In genomic region chr1:42949312-42950145, GRCh38 we compare ENCODE assay signal across 11 cellular contexts. TPM values are rescaled to one million over a fixed set of nuclear protein-coding genes. Genes with fewer than 3 reads are reported as not detected.
DNase-seq lines count a peak whose midpoint lies in the region; ATAC-seq and TF ChIP-seq lines count a peak whose summit lies in the region.
"Had no signal": no experiment of that assay in that cellular context is flagged by ENCODE, and none has a peak within 500 bp of the region (broad histone marks: within the 10 kb centered on the region; RNA-seq: fewer than 3 reads in every experiment).

No MANE protein-coding gene starts in this region.

- H3K9me3 ChIP-seq in heart left ventricle (no peaks in the 10 kb centered on the region), right atrium auricular region (no peaks in the 10 kb centered on the region), iPS-20b (ENCODE audit: insufficient read depth, low read depth, low read length) (no peaks in the 10 kb centered on the region), thyroid gland (no peaks in the 10 kb centered on the region)

- DNase-seq in heart left ventricle (no peak), right atrium auricular region (ENCODE audit: low spot score) (no peak), thyroid gland (peak; percentile 80 to 83), SHP77 treated with DMSO at 0.1 percent for 48 hours (lab: John Stamatoyannopoulos, UW) (no peak), G401 (ENCODE audit: low spot score) (no peak)
- DNase-seq: activated gamma-delta T cell, H7, NCI-H2081 had no signal

- H3K27me3 ChIP-seq in heart left ventricle, result no peaks in the 10 kb centered on the region
- no peaks in the 10 kb centered on the region for H3K27me3 ChIP-seq in right atrium auricular region
- H3K27me3 ChIP-seq in iPS-20b (ENCODE audit: insufficient read depth, low read length), result no peaks in the 10 kb centered on the region
- no peaks in the 10 kb centered on the region for H3K27me3 ChIP-seq in thyroid gland

- ATAC-seq in heart left ventricle, result no peak
- no peak for ATAC-seq in HG03095 (IDR thresholded peaks at IDR 0.05; ENCODE audit: unreplicated experiment)

- H3K27ac ChIP-seq in heart left ventricle (peak overlapping the region in 9 of 12 donors; percentile 1 to 89 (median 34)), right atrium auricular region (peak overlapping the region in 1 of 2 donors; percentile 22), iPS-20b (ENCODE audit: low read length) (no peak overlapping the region), thyroid gland (peak overlapping the region; percentile 66 to 95 (median 67))

- 56 to 72% (median 61%) methylated on average over 9 of the region's 9 CpGs for WGBS in heart left ventricle, 4 donors
- WGBS in thyroid gland, 2 donors, result 31 to 43% methylated on average over 9 of the region's 9 CpGs

- TF ChIP-seq CTCF in heart left ventricle (IDR thresholded peaks at IDR 0.05) (no peak), right atrium auricular region (IDR thresholded peaks at IDR 0.05) (no peak), WI38 (IDR thresholded peaks at IDR 0.05; ENCODE audit: low read depth, low read length) (no peak), thyroid gland (IDR thresholded peaks at IDR 0.05) (no peak)

- TF ChIP-seq POLR2A in heart left ventricle (IDR thresholded peaks at IDR 0.05), result no peak
- no peak for TF ChIP-seq POLR2A in thyroid gland (IDR thresholded peaks at IDR 0.05)

- intact Hi-C loops in heart left ventricle (cut with DNase I) (no loop called here), thyroid gland (cut with DNase I) (no loop called here)

- H3K4me3 ChIP-seq in heart left ventricle, result no peak overlapping the region
- H3K4me3 ChIP-seq in right atrium auricular region, result no peak overlapping the region
- H3K4me3 ChIP-seq in WI38 (ENCODE audit: low read depth, low read length), result peak overlapping the region; percentile 32
- 0 out of 2 replicates have a peak overlapping the region, but pooled peaks have one; percentile 14 for H3K4me3 ChIP-seq in iPS-20b (ENCODE audit: low read length)
- no peak overlapping the region for H3K4me3 ChIP-seq in thyroid gland (replicated peaks in 1 of 3)

- H3K4me1 ChIP-seq in heart left ventricle, result peaks cover 0 to 84% (median 33%) of the 10 kb centered on the region in 12 donors
- H3K4me1 ChIP-seq in right atrium auricular region, result peaks cover 0 to 56% of the 10 kb centered on the region in 2 donors
- H3K4me1 ChIP-seq in iPS-20b (ENCODE audit: insufficient read depth, low read length), result peaks cover 56% of the 10 kb centered on the region
- H3K4me1 ChIP-seq in thyroid gland, result peaks cover 73 to 77% of the 10 kb centered on the region in 2 donors

- no peaks in the 10 kb centered on the region for H3K36me3 ChIP-seq in heart left ventricle
- no peaks in the 10 kb centered on the region for H3K36me3 ChIP-seq in right atrium auricular region
- peaks cover 86% of the 10 kb centered on the region for H3K36me3 ChIP-seq in iPS-20b (ENCODE audit: insufficient read depth, low read depth, low read length)
- no peaks in the 10 kb centered on the region for H3K36me3 ChIP-seq in thyroid gland

- no peak overlapping the region for H3K9ac ChIP-seq in iPS-20b (ENCODE audit: low read depth, low read length)

- in situ Hi-C loops in G401 (cut with HindIII; ENCODE audit: low sequenced_read_pairs), result no loop called here

RNA-seq across cellular contexts. Expression of gene SLC2A1, which starts 9.1 kb away (rescaled TPM):
- 10 to 100 TPM; 19.0 to 88.1 (median 29.9) TPM for total RNA-seq in heart left ventricle
- 100 to 1,000 TPM in 1 of 2 donors, 10 to 100 TPM in 1; 10.6 to 196 TPM for polyA plus RNA-seq in heart left ventricle
- 10 to 100 TPM; 25.0 to 51.5 TPM for total RNA-seq in right atrium auricular region
- total RNA-seq in thyroid gland, result 100 to 1,000 TPM in 2 of 4 donors, 10 to 100 TPM in 2; 15.0 to 208 (median 91.4) TPM
- total RNA-seq in G401 (2014; rRNA removed; shearing (Covaris generic)), result 51.9 and 70.1 TPM in 2 replicates

Comparison
In these comparisons a context has a peak if more than half of its experiments do, and no peak if none do; other contexts are left out.
1. DNase-seq: peak in thyroid gland (2 of 2); none in heart left ventricle (0 of 5), right atrium auricular region (single experiment), SHP77 treated with DMSO at 0.1 percent for 48 hours (single experiment) and G401 (single experiment).
2. H3K4me3 ChIP-seq: peak in WI38 (single experiment) and iPS-20b (single experiment); none in heart left ventricle (0 of 12), right atrium auricular region (0 of 2) and thyroid gland (0 of 3).